Comparison of ENCODE assay signal across 10 cellular contexts in genomic region chrX:52888090-52888489, GRCh38. TPM values are rescaled to one million over a fixed set of nuclear protein-coding genes. Genes with fewer than 3 reads are reported as not detected.
"Had no signal": no experiment of that assay in that cellular context is flagged by ENCODE, and none has a peak within 500 bp of the region (broad histone marks: within the 10 kb centered on the region; RNA-seq: fewer than 3 reads in every experiment).

No MANE protein-coding gene starts in this region.

RNA-seq across cellular contexts. Expression of gene XAGE3, which starts 20.2 kb away (rescaled TPM):
- total RNA-seq: NCI-H460, OCI-LY7, PC-3, PC-9, Peyer's patch, RPMI7951, SJCRH30, SJSA1, SK-MEL-5 had no signal
- polyA plus RNA-seq: SK-N-SH had no signal
